ENCODE assay signal across 8 cellular contexts in genomic region chr12:66168410-66168809, GRCh38. TPM values are rescaled to one million over a fixed set of nuclear protein-coding genes. Genes with fewer than 3 reads are reported as not detected.
A peak's percentile ranks its signal among the peaks of the same experiment; 100 is the strongest.
DNase-seq lines count a peak whose midpoint lies in the region; ATAC-seq and TF ChIP-seq lines count a peak whose summit lies in the region.

No MANE protein-coding gene starts in this region.

- H3K4me3 ChIP-seq in left ventricle myocardium inferior (peak overlapping the region; percentile 90), right lobe of liver (peak overlapping the region; percentile 80 to 88 (median 81)), vagina (peak overlapping the region; percentile 80 to 88)

- H3K4me1 Mint-ChIP-seq in activated naive CD8-positive, alpha-beta T cell treated with anti-CD3 and anti-CD28 coated beads for 36 hours = peaks cover 42% of the 10 kb centered on the region

- ATAC-seq in Right ventricle myocardium superior (ENCODE audit: poor library complexity) = no peak
- no peak for ATAC-seq in right lobe of liver
- ATAC-seq in HG03342 (IDR thresholded peaks at IDR 0.05; ENCODE audit: unreplicated experiment) = no peak

- peak overlapping the region; percentile 99 for H3K27ac Mint-ChIP-seq in activated naive CD8-positive, alpha-beta T cell treated with anti-CD3 and anti-CD28 coated beads for 36 hours

- H3K36me3 Mint-ChIP-seq in activated naive CD8-positive, alpha-beta T cell treated with anti-CD3 and anti-CD28 coated beads for 36 hours = peaks cover 52% of the 10 kb centered on the region

- WGBS in right lobe of liver (ENCODE audit: insufficient coverage, low coverage, low lambda C conversion rate, missing lambda C conversion rate) = 84% methylated on average over 8 of the region's 8 CpGs

- H3K9me3 ChIP-seq in left ventricle myocardium inferior (replicated peaks) = peaks cover 8% of the 10 kb centered on the region
- H3K9me3 ChIP-seq in right lobe of liver = no peaks in the 10 kb centered on the region
- H3K9me3 ChIP-seq in vagina = no peaks in the 10 kb centered on the region

- TF ChIP-seq CTCF in left ventricle myocardium inferior (IDR thresholded peaks at IDR 0.05; ENCODE audit: borderline replicate concordance) = no peak
- no peak for TF ChIP-seq CTCF in right lobe of liver (IDR thresholded peaks at IDR 0.05)
- TF ChIP-seq CTCF in vagina (IDR thresholded peaks at IDR 0.05) = no peak
- TF ChIP-seq CTCF in GM10266 (IDR thresholded peaks at IDR 0.05; ENCODE audit: control insufficient read depth, insufficient read depth, low read depth, missing control alignments) = no peak

- peaks cover 24% of the 10 kb centered on the region for H3K9me3 Mint-ChIP-seq in activated naive CD8-positive, alpha-beta T cell treated with anti-CD3 and anti-CD28 coated beads for 36 hours

- TF ChIP-seq POLR2A in right lobe of liver (IDR thresholded peaks at IDR 0.05) = no peak
- no peak for TF ChIP-seq POLR2A in vagina (IDR thresholded peaks at IDR 0.05)

- peak overlapping the region; percentile 96 for H3K4me3 Mint-ChIP-seq in activated naive CD8-positive, alpha-beta T cell treated with anti-CD3 and anti-CD28 coated beads for 36 hours

- no peaks in the 10 kb centered on the region for H3K27me3 ChIP-seq in left ventricle myocardium inferior (ENCODE audit: low read depth)
- no peaks in the 10 kb centered on the region for H3K27me3 ChIP-seq in right lobe of liver
- no peaks in the 10 kb centered on the region for H3K27me3 ChIP-seq in vagina

- DNase-seq in left ventricle myocardium inferior = no peak
- no peak for DNase-seq in Right ventricle myocardium superior
- DNase-seq in activated naive CD8-positive, alpha-beta T cell treated with anti-CD3 and anti-CD28 coated beads for 36 hours = no peak
- no peak for DNase-seq in right lobe of liver
- DNase-seq in vagina (ENCODE audit: extremely low spot score in 2 of 2) = no peak
- no peak for DNase-seq in GM10266 (ENCODE audit: extremely low spot score)
- no peak for DNase-seq in OCI-M2 (lab: John Stamatoyannopoulos, UW; ENCODE audit: unreplicated experiment)

- no peaks in the 10 kb centered on the region for H3K27me3 Mint-ChIP-seq in activated naive CD8-positive, alpha-beta T cell treated with anti-CD3 and anti-CD28 coated beads for 36 hours

- intact Hi-C loops in left ventricle myocardium inferior (cut with micrococcal nuclease) = no loop called here
- intact Hi-C loops in Right ventricle myocardium superior (cut with DNase I) = no loop called here
- intact Hi-C loops in right lobe of liver (cut with DNase I) = no loop called here
- intact Hi-C loops in vagina (cut with DNase I) = no loop called here

- peaks cover 54% of the 10 kb centered on the region for H3K4me1 ChIP-seq in left ventricle myocardium inferior
- H3K4me1 ChIP-seq in right lobe of liver = peaks cover 0 to 8% (median 0%) of the 10 kb centered on the region in 4 donors
- peaks cover 26% of the 10 kb centered on the region for H3K4me1 ChIP-seq in vagina

- H3K36me3 ChIP-seq in left ventricle myocardium inferior = peaks cover 5% of the 10 kb centered on the region
- no peaks in the 10 kb centered on the region for H3K36me3 ChIP-seq in right lobe of liver
- no peaks in the 10 kb centered on the region for H3K36me3 ChIP-seq in vagina

- H3K27ac ChIP-seq in left ventricle myocardium inferior (replicated peaks) (peak overlapping the region; percentile 99), right lobe of liver (peak overlapping the region in 2 of 3 donors; percentile 98 to 99), vagina (peak overlapping the region; percentile 98)

RNA-seq across cellular contexts. Expression of gene TMBIM4, which starts 1.4 kb away (rescaled TPM):
- total RNA-seq in left ventricle myocardium inferior = 74.5 TPM
- total RNA-seq in Right ventricle myocardium superior = 60.8 TPM
- 10 to 100 TPM; 38.8 to 39.4 TPM for total RNA-seq in activated naive CD8-positive, alpha-beta T cell treated with anti-CD3 and anti-CD28 coated beads for 36 hours
- total RNA-seq in right lobe of liver = 10 to 100 TPM; 72.3 to 88.9 (median 77.7) TPM
- 98.7 TPM for total RNA-seq in vagina

RNA-seq across cellular contexts. Expression of gene IRAK3, which starts 20.6 kb away (rescaled TPM):
- 4.8 TPM for total RNA-seq in left ventricle myocardium inferior
- 4.0 TPM for total RNA-seq in Right ventricle myocardium superior
- total RNA-seq in activated naive CD8-positive, alpha-beta T cell treated with anti-CD3 and anti-CD28 coated beads for 36 hours = under 1 TPM; 0.30 to 0.33 TPM
- total RNA-seq in right lobe of liver = 1 to 10 TPM; 1.3 to 7.0 (median 3.5) TPM
- total RNA-seq in vagina = 23.1 TPM

RNA-seq across cellular contexts. Expression of gene LLPH, which starts 37.9 kb away (rescaled TPM):
- total RNA-seq in left ventricle myocardium inferior (22.1 TPM), Right ventricle myocardium superior (14.8 TPM), right lobe of liver (10 to 100 TPM in 2 of 6 experiments, 1 to 10 TPM in 4; 5.2 to 13.0 (median 7.8) TPM), vagina (3.9 TPM)
- total RNA-seq in activated naive CD8-positive, alpha-beta T cell treated with anti-CD3 and anti-CD28 coated beads for 36 hours = 10 to 100 TPM; 51.7 to 56.0 TPM
